In the genomic region with DNA sequence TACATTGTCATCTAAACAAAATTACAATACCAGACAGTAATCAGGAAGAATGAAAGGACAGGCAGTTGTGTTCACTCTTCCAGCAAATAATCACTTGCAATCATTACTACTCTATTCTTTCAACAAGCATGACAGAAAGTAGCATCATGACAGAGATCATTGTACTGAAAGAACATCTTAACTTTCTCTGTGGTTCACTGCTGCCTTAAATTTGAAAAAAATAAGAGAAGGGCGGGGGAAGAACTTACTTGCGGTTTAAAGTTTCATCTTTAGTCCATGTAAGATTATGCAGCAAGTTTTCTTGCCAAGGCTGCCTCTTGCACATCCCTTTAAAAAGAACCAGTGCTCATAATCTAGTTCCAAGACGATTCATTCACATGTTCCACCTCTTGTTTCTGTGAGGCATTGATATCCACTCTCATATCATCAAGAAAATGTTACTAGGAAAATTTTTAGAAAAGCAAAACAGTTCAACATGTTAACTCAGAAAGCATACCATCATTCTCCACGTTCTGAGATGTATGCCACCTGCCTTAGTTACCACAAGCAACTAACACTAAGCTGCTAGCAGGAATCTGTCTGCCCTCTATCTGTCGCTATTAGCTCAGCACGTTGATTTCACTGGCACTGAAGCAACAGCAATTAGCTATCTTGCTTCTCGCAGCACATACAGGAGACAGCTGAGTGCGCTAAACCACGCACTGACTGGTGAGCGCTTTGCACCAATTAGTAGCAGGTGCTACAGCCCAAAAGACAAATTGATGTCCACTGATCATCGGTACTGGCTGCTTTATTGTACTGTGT, we compare ENCODE assay signal across 10 cellular contexts. TPM values are rescaled to one million over a fixed set of nuclear protein-coding genes. Genes with fewer than 3 reads are reported as not detected.
DNase-seq lines count a peak whose midpoint lies in the region; ATAC-seq, FAIRE-seq and TF ChIP-seq lines count a peak whose summit lies in the region.
"Had no signal": no experiment of that assay in that cellular context is flagged by ENCODE, and none has a peak within 500 bp of the region (broad histone marks: within the 10 kb centered on the region; RNA-seq: fewer than 3 reads in every experiment).

PCDH15 (minus strand) TSS at position 555 of the 804 bp plus-strand sequence. CDS start 136,969 bp downstream, outside the sequence.

- in situ Hi-C loops in GM12878 (cut with MboI), result no loop called here

- H3K4me2 ChIP-seq in GM12878 (ENCODE audit: control insufficient read depth, insufficient read depth), result no peak within 1 kb of the TSS

- H3K4me3 Mint-ChIP-seq in activated CD4-positive, alpha-beta memory T cell treated with anti-CD3 and anti-CD28 coated beads, Interleukin-2, amount 10 ng/mL, durations not matched to agents 7 days and 5 days, result no peak within 1 kb of the TSS

- peaks cover 9% of the 10 kb centered on the region for H3K9me3 Mint-ChIP-seq in activated CD4-positive, alpha-beta memory T cell treated with anti-CD3 and anti-CD28 coated beads, Interleukin-2, amount 10 ng/mL, durations not matched to agents 7 days and 5 days

- no peak for FAIRE-seq in GM12878 (lab: Jason Lieb, UNC)

- SMC1A ChIA-PET in GM12878 (lab: Charles Lee; ENCODE audit: uncharacterized antibody, unreplicated experiment), result interaction anchor here (1.6 kb wide), 1 partner anchor 802 kb away, joined by 3 read pairs; no protein-coding TSS in a partner anchor

- H3K27me3 Mint-ChIP-seq in activated CD4-positive, alpha-beta memory T cell treated with anti-CD3 and anti-CD28 coated beads, Interleukin-2, amount 10 ng/mL, durations not matched to agents 7 days and 5 days, result no peaks in the 10 kb centered on the region

- H3K36me3 Mint-ChIP-seq in activated CD4-positive, alpha-beta memory T cell treated with anti-CD3 and anti-CD28 coated beads, Interleukin-2, amount 10 ng/mL, durations not matched to agents 7 days and 5 days (ENCODE audit: low read depth), result no peaks in the 10 kb centered on the region

- CTCF ChIA-PET in GM12878 (lab: Yijun Ruan, JAX), result interaction anchor here (1.0 kb wide), 1 partner anchor 802 kb away, joined by 3 read pairs; no protein-coding TSS in a partner anchor
- CTCF ChIA-PET in activated CD4-positive, alpha-beta memory T cell treated with anti-CD3 and anti-CD28 coated beads, Interleukin-2, amount 10 ng/mL, durations not matched to agents 7 days and 5 days (lab: Charles Lee), result no interaction called here

- BruUV-seq in GM12878 (replicated peaks; lab: Mats Ljungman, UMichigan), result no TSS peak

- H4K20me1 ChIP-seq in GM12878 (ENCODE audit: control insufficient read depth, insufficient read depth), result no peaks in the 10 kb centered on the region

- ATAC-seq in GM12878 (peak; percentile 72), right lobe of liver (peak; percentile 44 to 91 (median 78)), GM21529 (IDR thresholded peaks at IDR 0.05; ENCODE audit: unreplicated experiment) (no peak), GM18858 (IDR thresholded peaks at IDR 0.05; ENCODE audit: unreplicated experiment) (no peak)

- RAD21 ChIA-PET in GM12878 (lab: Charles Lee; ENCODE audit: unreplicated experiment), result interaction anchor here (0.7 kb wide), 1 partner anchor 13 kb away, joined by 3 read pairs; no protein-coding TSS in a partner anchor

- no peak within 1 kb of the TSS for H2AFZ ChIP-seq in GM12878 (ENCODE audit: control insufficient read depth, low read depth, low read length)

- H3K4me3 ChIP-seq in GM12878, result no peak within 1 kb of the TSS
- H3K4me3 ChIP-seq in right lobe of liver, result no peak within 1 kb of the TSS
- H3K4me3 ChIP-seq: SK-N-MC had no signal

- TF ChIP-seq CTCF in GM12878 (IDR thresholded peaks at IDR 0.05 in 2 of 3, conservative IDR thresholded peaks at IDR 0.05 in 1 of 3; ENCODE audit: control insufficient read depth in 2 of 3, extremely low read depth in 1 of 3, insufficient read depth in 1 of 3, low read depth in 3 of 3, low read length in 3 of 3) (peak in 1 of 3 experiments; percentile 28; a peak in 1 of 6 replicates), right lobe of liver (IDR thresholded peaks at IDR 0.05) (peak; percentile 19 to 43 (median 36))

- H3K9me3 ChIP-seq in GM12878 (replicated peaks; ENCODE audit: control insufficient read depth, insufficient read depth, low read length) (no peaks in the 10 kb centered on the region), right lobe of liver (no peaks in the 10 kb centered on the region)
- H3K9me3 ChIP-seq: upper lobe of left lung had no signal

- H3K27ac ChIP-seq in GM12878 (ENCODE audit: control insufficient read depth, insufficient read depth) (no peak within 1 kb of the TSS), right lobe of liver (no peak within 1 kb of the TSS)
- H3K27ac ChIP-seq: SK-N-MC had no signal

- H3K27ac Mint-ChIP-seq in activated CD4-positive, alpha-beta memory T cell treated with anti-CD3 and anti-CD28 coated beads, Interleukin-2, amount 10 ng/mL, durations not matched to agents 7 days and 5 days, result no peak within 1 kb of the TSS

- WGBS in GM12878 (ENCODE audit: insufficient coverage, insufficient replicate concordance, low lambda C conversion rate, missing lambda C conversion rate), result 46% methylated on average over 11 of the region's 11 CpGs
- 23% methylated on average over 9 of the region's 11 CpGs for WGBS in right lobe of liver (ENCODE audit: insufficient coverage, low coverage, low lambda C conversion rate, missing lambda C conversion rate)

- 0 out of 2 replicates have a peak, but pooled peaks have one; percentile 21 for TF ChIP-seq RAD21 in GM12878 (IDR thresholded peaks at IDR 0.05; ENCODE audit: insufficient read depth, low read depth, low read length)

- TF ChIP-seq POLR2A in GM12878 (IDR thresholded peaks at IDR 0.05; ENCODE audit: low read depth, low read length), result no peak
- no peak for TF ChIP-seq POLR2A in right lobe of liver (IDR thresholded peaks at IDR 0.05)

- H3K4me1 ChIP-seq in GM12878 (ENCODE audit: control insufficient read depth, insufficient read depth, low read length) (no peaks in the 10 kb centered on the region), right lobe of liver (no peaks in the 10 kb centered on the region)
- H3K4me1 ChIP-seq: upper lobe of left lung had no signal

- DNase-seq in DMS153 (lab: John Stamatoyannopoulos, UW), result peak; percentile 69
- DNase-seq in NCI-H1048 (lab: John Stamatoyannopoulos, UW), result peak; percentile 28
- DNase-seq in GM12878 (ENCODE audit: low read depth, low spot score), result peak; percentile 1
- peak in 1 of 3 donors; percentile 14 for DNase-seq in right lobe of liver
- DNase-seq in activated CD4-positive, alpha-beta memory T cell treated with anti-CD3 and anti-CD28 coated beads, Interleukin-2, amount 10 ng/mL, durations not matched to agents 7 days and 5 days, result no peak
- DNase-seq in activated CD4-positive, alpha-beta T cell treated with anti-CD3 and anti-CD28 coated beads, Interleukin-2, amount 50 U/mL, for 1 hour, result no peak

- H3K4me1 Mint-ChIP-seq in activated CD4-positive, alpha-beta memory T cell treated with anti-CD3 and anti-CD28 coated beads, Interleukin-2, amount 10 ng/mL, durations not matched to agents 7 days and 5 days, result no peaks in the 10 kb centered on the region

- no peaks in the 10 kb centered on the region for H3K27me3 ChIP-seq in GM12878 (replicated peaks in 1 of 2; ENCODE audit: control insufficient read depth in 2 of 2, insufficient read depth in 2 of 2, low read length in 1 of 2)
- no peaks in the 10 kb centered on the region for H3K27me3 ChIP-seq in right lobe of liver
- H3K27me3 ChIP-seq: upper lobe of left lung had no signal

- H3K36me3 ChIP-seq in GM12878 (ENCODE audit: control insufficient read depth in 2 of 2, insufficient read depth in 2 of 2, low read length in 1 of 2) (no peaks in the 10 kb centered on the region), right lobe of liver (no peaks in the 10 kb centered on the region)
- H3K36me3 ChIP-seq: upper lobe of left lung had no signal

- no peak for TF ChIP-seq EP300 in GM12878 (IDR thresholded peaks at IDR 0.05; ENCODE audit: borderline replicate concordance in 1 of 2, control insufficient read depth in 1 of 2, low read depth in 2 of 2, low read length in 2 of 2)

- H3K9ac ChIP-seq in GM12878 (ENCODE audit: control insufficient read depth, insufficient read depth, low read length), result no peak within 1 kb of the TSS

- H3K79me2 ChIP-seq in GM12878 (ENCODE audit: control insufficient read depth, insufficient read depth, low read length), result no peaks in the 10 kb centered on the region

- intact Hi-C loops in GM12878 (cut with micrococcal nuclease; ENCODE audit: unreplicated experiment) (no loop called here), right lobe of liver (cut with DNase I) (no loop called here)

- POLR2A ChIA-PET in GM12878 (lab: Charles Lee), result no interaction called here
- POLR2A ChIA-PET in activated CD4-positive, alpha-beta memory T cell treated with anti-CD3 and anti-CD28 coated beads, Interleukin-2, amount 10 ng/mL, durations not matched to agents 7 days and 5 days (lab: Charles Lee), result no interaction called here

TF ChIP-seq in GM12878, 131 proteins besides CTCF, POLR2A, EP300 and RAD21:
- TF ChIP-seq CEBPB (IDR thresholded peaks at IDR 0.05; ENCODE audit: borderline replicate concordance in 1 of 2, low read depth in 2 of 2, low read length in 2 of 2), result no peak
- TF ChIP-seq SMC3 (IDR thresholded peaks at IDR 0.05; ENCODE audit: borderline replicate concordance, low read length), result peak; percentile 16; the same call in 1 of the 2 replicates

RNA-seq across cellular contexts. Expression of gene PCDH15, which starts in this region (rescaled TPM):
- total RNA-seq in GM12878 (2013; cell fraction: nucleolus; rRNA removed), result 5.4 and 5.7 TPM in 2 replicates
- total RNA-seq in GM12878 (2014; rRNA removed), result under 0.01 TPM in 1 of 2 replicates, not detected in the other
- 0.05 and 0.09 TPM in 2 replicates for total RNA-seq in GM12878 (2014; rRNA removed; fragmentation: Illumina TruSeq; extraction: Trizol)
- 0.05 TPM in 1 of 2 replicates, not detected in the other for total RNA-seq in GM12878 (2021)
- not detected for polyA plus RNA-seq in GM12878 (2011; ENCODE audit: low read depth)
- polyA plus RNA-seq in GM12878 (2011; rRNA removed), result 0.52 and 0.71 TPM in 2 replicates
- 0.04 and 0.13 TPM in 2 replicates for polyA plus RNA-seq in GM12878 (2011; cell fraction: cytosol; rRNA removed)
- polyA plus RNA-seq in GM12878 (2011; cell fraction: nucleus; rRNA removed), result 0.64 and 1.3 TPM in 2 replicates
- 0.03 TPM in 1 of 2 replicates, not detected in the other for polyA plus RNA-seq in GM12878 (2012)
- 0.03 TPM in 1 of 2 replicates, not detected in the other for polyA plus RNA-seq in GM12878 (2014; fragmentation: Illumina TruSeq; extraction: Trizol)
- polyA plus RNA-seq in GM12878 (2014; fragmentation: Nextera tagmentation; extraction: Ambion mirVana), result not detected
- polyA plus RNA-seq in GM12878 (2014; rRNA removed), result 0.05 TPM in 1 of 2 replicates, not detected in the other
- not detected for polyA plus RNA-seq in GM12878 (2016; fragmentation: Nextera tagmentation; extraction: Ambion mirVana)
- polyA minus RNA-seq in GM12878 (2011; rRNA and poly(A)+ RNA removed), result 0.57 and 1.3 TPM in 2 replicates
- polyA minus RNA-seq in GM12878 (2011; cell fraction: cytosol; rRNA and poly(A)+ RNA removed), result 0.27 TPM in 1 of 2 replicates, not detected in the other
- polyA minus RNA-seq in GM12878 (2011; cell fraction: nucleus; rRNA and poly(A)+ RNA removed), result 1.2 TPM in 2 replicates
- total RNA-seq in right lobe of liver, result not detected
- total RNA-seq in activated CD4-positive, alpha-beta memory T cell treated with anti-CD3 and anti-CD28 coated beads, Interleukin-2, amount 10 ng/mL, durations not matched to agents 7 days and 5 days, result not detected

Comparison
In these comparisons a context has a peak if more than half of its experiments do, and no peak if none do; other contexts are left out.
1. Peak in ATAC-seq in right lobe of liver; RNA of the gene not detected or under 1 TPM.
2. DNase-seq: peak in DMS153 (single experiment), NCI-H1048 (single experiment) and GM12878 (single experiment); none in activated CD4-positive, alpha-beta memory T cell treated with anti-CD3 and anti-CD28 coated beads, Interleukin-2, amount 10 ng/mL, durations not matched to agents 7 days and 5 days (single experiment) and activated CD4-positive, alpha-beta T cell treated with anti-CD3 and anti-CD28 coated beads, Interleukin-2, amount 50 U/mL, for 1 hour (single experiment).